ENCODE assay signal across 8 cellular contexts in genomic region chr20:325043-325888, GRCh38. TPM values are rescaled to one million over a fixed set of nuclear protein-coding genes. Genes with fewer than 3 reads are reported as not detected.
DNase-seq lines count a peak whose midpoint lies in the region; ATAC-seq lines count a peak whose summit lies in the region.

Gene SOX12, plus strand, starts transcription at chr20:325552. Its CDS starts 373 bp downstream, at chr20:325925.

- DNase-seq in C1 segment of cervical spinal cord (lab: John Stamatoyannopoulos, UW): peak; percentile 69 to 96 (median 90)
- peak; percentile 95 for DNase-seq in NCI-H526 treated with DMSO at 0.1 percent for 48 hours (lab: John Stamatoyannopoulos, UW)
- peak; percentile 97 for DNase-seq in activated CD4-positive, alpha-beta T cell treated with anti-CD3 and anti-CD28 coated beads, Interleukin-2, amount 10 ng/mL, durations not matched to agents 7 days and 5 days
- DNase-seq in cortex of kidney (lab: John Stamatoyannopoulos, UW): peak; percentile 86
- DNase-seq in left kidney (ENCODE audit: low read depth, low spot score): peak; percentile 98
- peak; percentile 98 to 99 for DNase-seq in stimulated activated CD4-positive, alpha-beta T cell treated with anti-CD3 and anti-CD28 coated beads, Interleukin-2, amount 100 ng/mL, for 24 hours

- no peaks in the 10 kb centered on the region for H3K9me3 Mint-ChIP-seq in activated CD4-positive, alpha-beta T cell treated with anti-CD3 and anti-CD28 coated beads, Interleukin-2, amount 10 ng/mL, durations not matched to agents 7 days and 5 days

- H3K4me1 Mint-ChIP-seq in activated CD4-positive, alpha-beta T cell treated with anti-CD3 and anti-CD28 coated beads, Interleukin-2, amount 10 ng/mL, durations not matched to agents 7 days and 5 days: peaks cover 31% of the 10 kb centered on the region

- POLR2A ChIA-PET in activated CD4-positive, alpha-beta T cell treated with anti-CD3 and anti-CD28 coated beads, Interleukin-2, amount 10 ng/mL, durations not matched to agents 7 days and 5 days (lab: Charles Lee): interaction anchor here (0.5 kb wide), 1 partner anchor 42 kb away, joined by 3 read pairs; no protein-coding TSS in a partner anchor

- H3K27me3 Mint-ChIP-seq in activated CD4-positive, alpha-beta T cell treated with anti-CD3 and anti-CD28 coated beads, Interleukin-2, amount 10 ng/mL, durations not matched to agents 7 days and 5 days: no peaks in the 10 kb centered on the region

- no peaks in the 10 kb centered on the region for H3K36me3 Mint-ChIP-seq in activated CD4-positive, alpha-beta T cell treated with anti-CD3 and anti-CD28 coated beads, Interleukin-2, amount 10 ng/mL, durations not matched to agents 7 days and 5 days (ENCODE audit: low read depth)

- ATAC-seq in GM19372 (IDR thresholded peaks at IDR 0.05; ENCODE audit: low read depth, unreplicated experiment): peak; percentile 67
- ATAC-seq in HG03520 (IDR thresholded peaks at IDR 0.05; ENCODE audit: unreplicated experiment): peak; percentile 72

- H3K27ac Mint-ChIP-seq in activated CD4-positive, alpha-beta T cell treated with anti-CD3 and anti-CD28 coated beads, Interleukin-2, amount 10 ng/mL, durations not matched to agents 7 days and 5 days: peak within 1 kb of the TSS; percentile 95

- peak within 1 kb of the TSS; percentile 87 for H3K4me3 Mint-ChIP-seq in activated CD4-positive, alpha-beta T cell treated with anti-CD3 and anti-CD28 coated beads, Interleukin-2, amount 10 ng/mL, durations not matched to agents 7 days and 5 days

- CTCF ChIA-PET in activated CD4-positive, alpha-beta T cell treated with anti-CD3 and anti-CD28 coated beads, Interleukin-2, amount 10 ng/mL, durations not matched to agents 7 days and 5 days (lab: Charles Lee): interaction anchor here (0.7 to 1.7 kb wide), 3 partner anchors 13 to 64 kb away, joined by 3 to 7 read pairs (median 3); no protein-coding TSS in a partner anchor

RNA-seq across cellular contexts. Expression of gene SOX12, which starts in this region (rescaled TPM):
- 1 to 10 TPM; 5.6 to 6.0 TPM for total RNA-seq in activated CD4-positive, alpha-beta T cell treated with anti-CD3 and anti-CD28 coated beads, Interleukin-2, amount 10 ng/mL, durations not matched to agents 7 days and 5 days

Comparison
In these comparisons a context has a peak if more than half of its experiments do, and no peak if none do; other contexts are left out.
1. Peak in every context shown above with its lines: DNase-seq and ATAC-seq.